Comparison of ENCODE assay signal across 8 cellular contexts in the genomic region with DNA sequence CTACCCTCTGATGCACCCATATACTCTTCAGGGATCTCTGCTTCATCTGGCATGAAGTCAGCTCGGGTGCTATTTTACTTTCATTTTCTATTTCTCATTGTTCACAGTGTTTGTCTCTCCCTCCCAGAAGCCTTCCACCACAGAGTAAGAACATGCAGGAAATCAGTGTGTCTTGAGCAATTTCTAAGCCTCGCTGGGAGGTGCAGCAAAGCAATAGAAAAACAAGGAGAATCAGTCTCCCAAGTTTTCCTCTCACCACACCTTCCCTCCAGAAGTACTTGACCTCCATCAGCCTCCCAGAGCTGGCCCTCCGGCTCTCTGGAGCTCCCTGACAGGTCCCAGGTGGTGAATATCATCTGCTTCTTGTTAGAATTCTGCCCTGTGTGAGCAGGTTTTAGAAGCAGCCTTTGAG.
DNase-seq lines count a peak whose midpoint lies in the region; ATAC-seq and TF ChIP-seq lines count a peak whose summit lies in the region.

No MANE protein-coding gene starts in this region.

- no peaks in the 10 kb centered on the region for H3K36me3 Mint-ChIP-seq in activated CD4-positive, alpha-beta memory T cell treated with anti-CD3 and anti-CD28 coated beads, Interleukin-2, amount 10 ng/mL, durations not matched to agents 7 days and 5 days (ENCODE audit: low read depth)

- H3K4me1 Mint-ChIP-seq in activated CD4-positive, alpha-beta memory T cell treated with anti-CD3 and anti-CD28 coated beads, Interleukin-2, amount 10 ng/mL, durations not matched to agents 7 days and 5 days, result peaks cover 22% of the 10 kb centered on the region

- peak overlapping the region; percentile 74 for H3K4me3 Mint-ChIP-seq in activated CD4-positive, alpha-beta memory T cell treated with anti-CD3 and anti-CD28 coated beads, Interleukin-2, amount 10 ng/mL, durations not matched to agents 7 days and 5 days

- POLR2A ChIA-PET in activated CD4-positive, alpha-beta memory T cell treated with anti-CD3 and anti-CD28 coated beads, Interleukin-2, amount 10 ng/mL, durations not matched to agents 7 days and 5 days (lab: Charles Lee), result no interaction called here

- peak; percentile 60 to 82 for DNase-seq in cardiac muscle cell (ENCODE audit: low read depth in 1 of 2, low spot score in 1 of 2)
- no peak for DNase-seq in Right ventricle myocardium inferior (ENCODE audit: missing footprints)
- DNase-seq in NAMALWA (ENCODE audit: low spot score), result peak; percentile 4
- peak; percentile 29 for DNase-seq in activated CD4-positive, alpha-beta memory T cell treated with anti-CD3 and anti-CD28 coated beads, Interleukin-2, amount 10 ng/mL, durations not matched to agents 7 days and 5 days
- peak; percentile 41 for DNase-seq in fibroblast of the conjunctiva (ENCODE audit: low read depth)
- DNase-seq in skeletal muscle cell (ENCODE audit: low read depth), result peak; percentile 30
- no peak for DNase-seq in HK-2 (ENCODE audit: unreplicated experiment)

- H3K27ac ChIP-seq in cardiac muscle cell, result no peak overlapping the region

- no peak for ATAC-seq in Right ventricle myocardium inferior
- ATAC-seq in HG02610 (IDR thresholded peaks at IDR 0.05; ENCODE audit: unreplicated experiment), result peak; percentile 99

- CTCF ChIA-PET in activated CD4-positive, alpha-beta memory T cell treated with anti-CD3 and anti-CD28 coated beads, Interleukin-2, amount 10 ng/mL, durations not matched to agents 7 days and 5 days (lab: Charles Lee), result no interaction called here

- H3K9me3 ChIP-seq in cardiac muscle cell (ENCODE audit: low read depth), result no peaks in the 10 kb centered on the region

- no peaks in the 10 kb centered on the region for H3K4me1 ChIP-seq in cardiac muscle cell (ENCODE audit: low read depth)

- H3K9me3 Mint-ChIP-seq in activated CD4-positive, alpha-beta memory T cell treated with anti-CD3 and anti-CD28 coated beads, Interleukin-2, amount 10 ng/mL, durations not matched to agents 7 days and 5 days, result no peaks in the 10 kb centered on the region

- H3K27me3 Mint-ChIP-seq in activated CD4-positive, alpha-beta memory T cell treated with anti-CD3 and anti-CD28 coated beads, Interleukin-2, amount 10 ng/mL, durations not matched to agents 7 days and 5 days, result peaks cover 2% of the 10 kb centered on the region

- H3K27me3 ChIP-seq in cardiac muscle cell, result no peaks in the 10 kb centered on the region

- H3K36me3 ChIP-seq in cardiac muscle cell, result no peaks in the 10 kb centered on the region

- H3K27ac Mint-ChIP-seq in activated CD4-positive, alpha-beta memory T cell treated with anti-CD3 and anti-CD28 coated beads, Interleukin-2, amount 10 ng/mL, durations not matched to agents 7 days and 5 days, result peak overlapping the region; percentile 81

- TF ChIP-seq CTCF in cardiac muscle cell (IDR thresholded peaks at IDR 0.05; ENCODE audit: low read depth, low read length), result no peak

- intact Hi-C loops in Right ventricle myocardium inferior (cut with DNase I), result loop anchor here (5.0 kb wide), 1 partner anchor 47 kb away; no protein-coding TSS in a partner anchor

- H3K4me3 ChIP-seq in cardiac muscle cell (no peak overlapping the region), skeletal muscle cell (ENCODE audit: low read depth, low read length) (peak overlapping the region; percentile 25)

Comparison
In these comparisons a context has a peak if more than half of its experiments do, and no peak if none do; other contexts are left out.
1. DNase-seq: peak in cardiac muscle cell (2 of 2), NAMALWA (single experiment), activated CD4-positive, alpha-beta memory T cell treated with anti-CD3 and anti-CD28 coated beads, Interleukin-2, amount 10 ng/mL, durations not matched to agents 7 days and 5 days (single experiment), fibroblast of the conjunctiva (single experiment) and skeletal muscle cell (single experiment); none in Right ventricle myocardium inferior (single experiment) and HK-2 (single experiment).